40 cellular contexts compared by ENCODE assay signal in the genomic region with DNA sequence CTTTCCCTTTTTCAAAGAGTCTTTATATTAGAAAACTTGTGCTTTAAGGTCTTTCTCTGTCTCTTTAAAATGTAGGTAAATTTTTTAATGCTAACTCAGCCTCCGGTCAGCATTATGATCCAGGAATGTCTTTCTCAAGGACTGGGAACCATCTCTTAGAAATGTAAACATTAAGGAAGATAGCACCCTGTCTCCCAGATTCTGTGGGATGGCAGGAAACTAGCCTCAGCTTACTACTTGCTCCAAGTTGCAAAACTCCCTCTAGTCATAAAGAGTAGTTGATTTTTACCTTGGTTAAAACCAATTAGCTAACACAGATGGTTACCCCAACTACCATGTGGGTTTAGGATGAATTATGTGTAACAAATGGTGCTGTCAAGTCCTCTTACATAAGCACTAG. TPM values are rescaled to one million over a fixed set of nuclear protein-coding genes. Genes with fewer than 3 reads are reported as not detected.
"Had no signal": no experiment of that assay in that cellular context is flagged by ENCODE, and none has a peak within 500 bp of the region (broad histone marks: within the 10 kb centered on the region; RNA-seq: fewer than 3 reads in every experiment).

No MANE protein-coding gene starts in this region.

- H3K27ac ChIP-seq: left lung, lower lobe of right lung, neural progenitor cell, neutrophil, parathyroid adenoma, right atrium auricular region, right lobe of liver, stomach, suprapubic skin, thoracic aorta, tibial artery, uterus had no signal

- FAIRE-seq: islet of Langerhans, kidney had no signal

- H3K4me3 ChIP-seq: left lung, lower lobe of right lung, neural progenitor cell, right atrium auricular region, right lobe of liver, smooth muscle cell, stomach, suprapubic skin, thoracic aorta, tibial artery, uterus had no signal

- H3K36me3 ChIP-seq: left lung, lower lobe of right lung, neural progenitor cell, neutrophil, right atrium auricular region, right lobe of liver, stomach, suprapubic skin, thoracic aorta, tibial artery, uterus had no signal

- H3K9me3 ChIP-seq: left lung, lower lobe of right lung, neutrophil, right atrium auricular region, right lobe of liver, stomach, suprapubic skin, thoracic aorta, tibial artery, uterus had no signal

- H3K4me1 ChIP-seq: left lung, lower lobe of right lung, neural progenitor cell, parathyroid adenoma, right atrium auricular region, right lobe of liver, suprapubic skin, tibial artery, uterus had no signal

- DNase-seq: hypothalamus; immature natural killer cell; kidney; left colon; left lung; lower lobe of right lung; mesendoderm; naive B cell; natural killer cell; nephron progenitor cell; occipital lobe; right lobe of liver; stimulated activated CD4-positive, alpha-beta T cell treated with anti-CD3 and anti-CD28 coated beads, Interleukin-1b, Interleukin-23, amount 100 ng/mL, for 48 hours; stimulated activated CD4-positive, alpha-beta T cell treated with anti-CD3 and anti-CD28 coated beads, Interleukin-2, amount 100 ng/mL, for 48 hours; stimulated activated CD4-positive, alpha-beta T cell treated with anti-CD3 and anti-CD28 coated beads, Interleukin-4, amount 100 ng/mL, for 4 hours; stimulated activated CD8-positive, alpha-beta memory T cell treated with anti-CD3 and anti-CD28 coated beads, Interleukin-4, amount 100 ng/mL, for 48 hours; stimulated activated naive CD8-positive, alpha-beta T cell treated with anti-CD3 and anti-CD28 coated beads, Interleukin-15, Interleukin-2, amounts not matched to agents 100 U/mL and 50 U/mL, for 24 hours; stomach; tibial artery; trophoblast cell; uterus had no signal

- H3K27me3 ChIP-seq: left lung, neural progenitor cell, neutrophil, right atrium auricular region, right lobe of liver, stomach, suprapubic skin, tibial artery, uterus had no signal

- ATAC-seq: left colon; left lung; lower lobe of right lung; natural killer cell; right lobe of liver; stimulated activated memory B cell treated with anti-CD40 and anti-IgM and Interleukin-4, amounts not matched to agents 10 μg/mL and 1 μg/mL and 100 μg/mL, for 72 hours; stimulated activated naive CD8-positive, alpha-beta T cell treated with anti-CD3 and anti-CD28 coated beads, Interleukin-15, Interleukin-2, amounts not matched to agents 100 U/mL and 50 U/mL, for 24 hours had no signal

RNA-seq across cellular contexts. Expression of a gene that starts 4.7 kb away (rescaled TPM):
- total RNA-seq: kidney, left colon, left lung, liver, lower lobe of right lung, mammary epithelial cell, mesothelial cell of epicardium, mononuclear cell, natural killer cell, occipital lobe, osteocyte, progenitor cell of endocrine pancreas, pulmonary artery endothelial cell, renal cortical epithelial cell, right atrium auricular region, right lobe of liver, skeletal muscle tissue, smooth muscle cell, suprapubic skin, thoracic aorta, ureter had no signal
- polyA plus RNA-seq: immature natural killer cell, liver, mammary epithelial cell, smooth muscle cell, stomach had no signal

RNA-seq across cellular contexts. Expression of a gene that starts 39.6 kb away (rescaled TPM):
- total RNA-seq: kidney, left colon, left lung, liver, lower lobe of right lung, mammary epithelial cell, mesothelial cell of epicardium, mononuclear cell, natural killer cell, occipital lobe, osteocyte, progenitor cell of endocrine pancreas, pulmonary artery endothelial cell, renal cortical epithelial cell, right atrium auricular region, right lobe of liver, skeletal muscle tissue, smooth muscle cell, stomach, suprapubic skin, thoracic aorta, ureter, uterus had no signal
- polyA plus RNA-seq: immature natural killer cell, liver, mammary epithelial cell, smooth muscle cell, stomach had no signal

RNA-seq across cellular contexts. Expression of a gene that starts 50.2 kb away (rescaled TPM):
- total RNA-seq: mesothelial cell of epicardium, occipital lobe, osteocyte, progenitor cell of endocrine pancreas, pulmonary artery endothelial cell had no signal
